Comparison of ENCODE assay signal across 21 cellular contexts in genomic region chr2:241553981-241554380, GRCh38.
"Had no signal": no experiment of that assay in that cellular context is flagged by ENCODE, and none has a peak within 500 bp of the region (broad histone marks: within the 10 kb centered on the region; RNA-seq: fewer than 3 reads in every experiment).

No MANE protein-coding gene starts in this region.

- H3K9me3 ChIP-seq: pancreas, testis had no signal

- DNase-seq: effector memory CD8-positive, alpha-beta T cell; esophagus squamous epithelium; foreskin fibroblast; glutamatergic neuron; immature natural killer cell; kidney; left cardiac atrium; left ventricle myocardium inferior; mesendoderm; naive B cell; nucleus accumbens; stimulated activated CD4-positive, alpha-beta T cell treated with anti-CD3 and anti-CD28 coated beads, Interleukin-2, amount 100 ng/mL, for 48 hours; stimulated activated naive CD4-positive, alpha-beta T cell treated with Interleukin-2 at 50 U/mL for 16 hours; testis had no signal

- H3K4me1 ChIP-seq: testis had no signal

- H3K4me3 ChIP-seq: esophagus squamous epithelium, gastroesophageal sphincter, left ventricle myocardium inferior, pancreas, smooth muscle cell, testis, tibial nerve had no signal

- H3K27ac Mint-ChIP-seq: dendritic cell treated with granulocyte-macrophage colony-stimulating factor and Interleukin-4, amounts not matched to agents 40 ng/mL and 50 ng/mL, for 4 days; immature natural killer cell; naive B cell; progenitor cell of endocrine pancreas had no signal

- ATAC-seq: effector memory CD8-positive, alpha-beta T cell; gastroesophageal sphincter; left cardiac atrium; pancreas; right cardiac atrium had no signal

- H3K4me2 ChIP-seq: smooth muscle cell had no signal

- H3K36me3 ChIP-seq: esophagus squamous epithelium, gastroesophageal sphincter, left ventricle myocardium inferior, pancreas, tibial nerve had no signal

- H3K4me3 Mint-ChIP-seq: dendritic cell treated with granulocyte-macrophage colony-stimulating factor and Interleukin-4, amounts not matched to agents 40 ng/mL and 50 ng/mL, for 4 days; effector memory CD8-positive, alpha-beta T cell; immature natural killer cell; naive B cell had no signal

- H3K27me3 ChIP-seq: pancreas, testis had no signal

- H3K27ac ChIP-seq: esophagus squamous epithelium, gastroesophageal sphincter, left ventricle myocardium inferior, pancreas, testis, tibial nerve had no signal

- H3K36me3 Mint-ChIP-seq: immature natural killer cell had no signal
